Comparison of ENCODE assay signal across 16 cellular contexts in genomic region chr22:28938286-28938833, GRCh38. TPM values are rescaled to one million over a fixed set of nuclear protein-coding genes. Genes with fewer than 3 reads are reported as not detected.
DNase-seq lines count a peak whose midpoint lies in the region; ATAC-seq, FAIRE-seq and TF ChIP-seq lines count a peak whose summit lies in the region.
"Had no signal": no experiment of that assay in that cellular context is flagged by ENCODE, and none has a peak within 500 bp of the region (broad histone marks: within the 10 kb centered on the region; RNA-seq: fewer than 3 reads in every experiment).

No MANE protein-coding gene starts in this region.

- H3K27me3 Mint-ChIP-seq in brain: no peaks in the 10 kb centered on the region

- H2BK120ac ChIP-seq in neuronal stem cell (ENCODE audit: low read depth, low read length): no peak overlapping the region

- peak; percentile 18 for DNase-seq in M059J (ENCODE audit: low read depth)
- no peak for DNase-seq in left colon
- no peak for DNase-seq in neuronal stem cell (ENCODE audit: low spot score)
- DNase-seq in iPS-NIHi11 (ENCODE audit: low spot score): no peak
- DNase-seq in kidney tubule cell (ENCODE audit: low spot score): no peak
- DNase-seq in pancreas: no peak
- DNase-seq: BE2C; CD4-positive, alpha-beta memory T cell; DMS79; EL; H7 had no signal

- no peak overlapping the region for H2BK5ac ChIP-seq in neuronal stem cell (ENCODE audit: low read length)

- H3K23ac ChIP-seq in neuronal stem cell (ENCODE audit: low read depth, low read length, poor library complexity): no peak overlapping the region

- TF ChIP-seq CTCF in brain (conservative IDR thresholded peaks at IDR 0.05): no peak
- TF ChIP-seq CTCF in pancreas (IDR thresholded peaks at IDR 0.05): no peak

- no peak overlapping the region for H2AFZ ChIP-seq in neuronal stem cell (ENCODE audit: low read length)
- H2AFZ ChIP-seq: GM23338 had no signal

- no peak overlapping the region for H4K8ac ChIP-seq in neuronal stem cell (ENCODE audit: low read depth, low read length)

- no peak overlapping the region for H3K18ac ChIP-seq in neuronal stem cell (ENCODE audit: low read length)

- no peak overlapping the region for H3K9ac ChIP-seq in neuronal stem cell (ENCODE audit: low read depth, low read length, poor library complexity)

- no peak overlapping the region for H3K4me2 ChIP-seq in neuronal stem cell (ENCODE audit: insufficient read depth, low read length, poor library complexity, severe bottlenecking)
- H3K4me2 ChIP-seq: A549, GM23338 had no signal

- peaks cover 85% of the 10 kb centered on the region for H3K4me1 Mint-ChIP-seq in brain
- H3K4me1 Mint-ChIP-seq: CD4-positive, alpha-beta memory T cell had no signal

- H2BK15ac ChIP-seq in neuronal stem cell (ENCODE audit: low read length): no peak overlapping the region

- peak overlapping the region in 3 of 5 experiments; percentile 10 to 15 (median 11) for H3K27ac Mint-ChIP-seq in brain
- H3K27ac Mint-ChIP-seq: CD4-positive, alpha-beta memory T cell; GM23338 had no signal

- no peak overlapping the region for H3K4ac ChIP-seq in neuronal stem cell (ENCODE audit: low read length)

- H3K14ac ChIP-seq in neuronal stem cell (ENCODE audit: low read length): no peak overlapping the region

- peak; percentile 23 for ATAC-seq in left colon
- ATAC-seq in pancreas: no peak
- ATAC-seq: A549, GM23338 had no signal

- H2AK5ac ChIP-seq in neuronal stem cell (ENCODE audit: low read depth, low read length): no peak overlapping the region

- H3K4me3 Mint-ChIP-seq in brain: no peak overlapping the region
- H3K4me3 Mint-ChIP-seq: CD4-positive, alpha-beta memory T cell; GM23338 had no signal

- H3K27ac ChIP-seq in neuronal stem cell (replicated peaks; ENCODE audit: low read length) (peak overlapping the region; percentile 61), pancreas (no peak overlapping the region)
- H3K27ac ChIP-seq: A549, C4-2B had no signal

- WGBS in neuronal stem cell (ENCODE audit: extremely low coverage in 2 of 2, insufficient read length in 2 of 2, insufficient replicate concordance in 1 of 2), 2 donors: no CpG with 5 or more reads among the region's 4 CpGs
- 55 to 63% methylated on average over 4 of the region's 4 CpGs for WGBS in pancreas, 2 donors

- FAIRE-seq in pancreas (lab: Jason Lieb, UNC): no peak
- FAIRE-seq: A549, GM12891 had no signal

- peaks cover 0 to 11% of the 10 kb centered on the region in 2 donors for H3K36me3 ChIP-seq in neuronal stem cell (replicated peaks in 1 of 2; ENCODE audit: control insufficient read depth in 2 of 2, insufficient read depth in 2 of 2, low read length in 2 of 2)
- H3K36me3 ChIP-seq in pancreas: no peaks in the 10 kb centered on the region
- H3K36me3 ChIP-seq: BE2C had no signal

- H2BK12ac ChIP-seq in neuronal stem cell (ENCODE audit: low read length): no peak overlapping the region

- H3K4me3 ChIP-seq in neuronal stem cell (ENCODE audit: low read length in 2 of 2) (no peak overlapping the region), pancreas (no peak overlapping the region)
- H3K4me3 ChIP-seq: A549, GM23338 had no signal

- H3K4me1 ChIP-seq in neuronal stem cell (ENCODE audit: control insufficient read depth in 2 of 2, insufficient read depth in 1 of 2, low read depth in 1 of 2, low read length in 2 of 2): peaks cover 39 to 41% of the 10 kb centered on the region in 2 donors
- H3K4me1 ChIP-seq in pancreas: peaks cover 0 to 6% (median 4%) of the 10 kb centered on the region in 3 donors
- H3K4me1 ChIP-seq: BE2C had no signal

- intact Hi-C loops in left colon (cut with DNase I, micrococcal nuclease): no loop called here
- intact Hi-C loops in pancreas (cut with DNase I): no loop called here

- H3K9me3 Mint-ChIP-seq in brain: no peaks in the 10 kb centered on the region
- H3K9me3 Mint-ChIP-seq: CD4-positive, alpha-beta memory T cell; GM23338 had no signal

- H3K27me3 ChIP-seq in neuronal stem cell (ENCODE audit: control insufficient read depth in 3 of 3, insufficient read depth in 3 of 3, low read depth in 1 of 3, low read length in 3 of 3): no peaks in the 10 kb centered on the region
- no peaks in the 10 kb centered on the region for H3K27me3 ChIP-seq in pancreas
- H3K27me3 ChIP-seq: BE2C had no signal

- H3K79me1 ChIP-seq in neuronal stem cell (ENCODE audit: low read depth, low read length): peaks cover 2% of the 10 kb centered on the region

- H3K36me3 Mint-ChIP-seq in brain: no peaks in the 10 kb centered on the region
- H3K36me3 Mint-ChIP-seq: CD4-positive, alpha-beta memory T cell had no signal

- no peak overlapping the region for H4K91ac ChIP-seq in neuronal stem cell (ENCODE audit: low read depth, low read length, poor library complexity)

- H3K9me3 ChIP-seq in neuronal stem cell (replicated peaks in 1 of 2; ENCODE audit: control insufficient read depth in 2 of 2, insufficient read depth in 1 of 2, low read depth in 1 of 2, low read length in 2 of 2) (no peaks in the 10 kb centered on the region), pancreas (no peaks in the 10 kb centered on the region)
- H3K9me3 ChIP-seq: A549, BE2C had no signal

RNA-seq across cellular contexts. Expression of gene ZNRF3, which starts 55.0 kb away (rescaled TPM):
- total RNA-seq in M059J (2014; rRNA removed; shearing (Covaris generic)): 2.5 and 5.1 TPM in 2 replicates
- 10.9 TPM for polyA plus RNA-seq in brain (ENCODE audit: insufficient read depth, low read depth, low replicate concordance)
- 1 to 10 TPM; 6.2 to 7.0 TPM for total RNA-seq in left colon
- 9.4 TPM for polyA plus RNA-seq in neuronal stem cell (2013, experiment 1 of 2)
- polyA plus RNA-seq in neuronal stem cell (2013, experiment 2 of 2): 9.0 TPM
- total RNA-seq in pancreas: 1 to 10 TPM; 3.0 to 6.8 (median 4.9) TPM
- 1 to 10 TPM; 2.4 to 3.1 TPM for polyA plus RNA-seq in pancreas
